In genomic region chr19:10724573-10725071, GRCh38 we compare ENCODE assay signal across 14 cellular contexts. TPM values are rescaled to one million over a fixed set of nuclear protein-coding genes. Genes with fewer than 3 reads are reported as not detected.
DNase-seq lines count a peak whose midpoint lies in the region; ATAC-seq lines count a peak whose summit lies in the region.
"Had no signal": no experiment of that assay in that cellular context is flagged by ENCODE, and none has a peak within 500 bp of the region (broad histone marks: within the 10 kb centered on the region; RNA-seq: fewer than 3 reads in every experiment).

No MANE protein-coding gene starts in this region.

- H3K27me3 Mint-ChIP-seq in natural killer cell treated with Interleukin-12 subunit alpha and Interleukin-12 subunit beta and Interleukin-15 and Interleukin-18, amount 100 ng/mL, for 72 hours = no peaks in the 10 kb centered on the region

- H3K36me3 Mint-ChIP-seq in natural killer cell treated with Interleukin-12 subunit alpha and Interleukin-12 subunit beta and Interleukin-15 and Interleukin-18, amount 100 ng/mL, for 72 hours = peaks cover 5% of the 10 kb centered on the region

- peaks cover 50 to 52% of the 10 kb centered on the region in 2 donors for H3K4me1 Mint-ChIP-seq in natural killer cell treated with Interleukin-12 subunit alpha and Interleukin-12 subunit beta and Interleukin-15 and Interleukin-18, amount 100 ng/mL, for 72 hours (ENCODE audit: low read depth in 2 of 2)

- no peak overlapping the region for H3K4me3 Mint-ChIP-seq in natural killer cell treated with Interleukin-12 subunit alpha and Interleukin-12 subunit beta and Interleukin-15 and Interleukin-18, amount 100 ng/mL, for 72 hours
- H3K4me3 Mint-ChIP-seq: T-helper 2 cell treated with Interferon-gamma antibody and Interleukin-4, amounts not matched to agents 5 μg/mL and 100 μg/mL, for 36 hours had no signal

- H3K27ac Mint-ChIP-seq in natural killer cell treated with Interleukin-12 subunit alpha and Interleukin-12 subunit beta and Interleukin-15 and Interleukin-18, amount 100 ng/mL, for 72 hours = no peak overlapping the region
- H3K27ac Mint-ChIP-seq: T-helper 2 cell treated with Interferon-gamma antibody and Interleukin-4, amounts not matched to agents 5 μg/mL and 100 μg/mL, for 36 hours had no signal

- H3K9me3 Mint-ChIP-seq in natural killer cell treated with Interleukin-12 subunit alpha and Interleukin-12 subunit beta and Interleukin-15 and Interleukin-18, amount 100 ng/mL, for 72 hours = no peaks in the 10 kb centered on the region
- H3K9me3 Mint-ChIP-seq: T-helper 2 cell treated with Interferon-gamma antibody and Interleukin-4, amounts not matched to agents 5 μg/mL and 100 μg/mL, for 36 hours had no signal

- no peak for ATAC-seq in natural killer cell treated with Interleukin-12 subunit alpha and Interleukin-12 subunit beta and Interleukin-15 and Interleukin-18, amount 100 ng/mL, for 72 hours
- ATAC-seq in HG03565 (IDR thresholded peaks at IDR 0.05; ENCODE audit: unreplicated experiment) (no peak), GM18909 (IDR thresholded peaks at IDR 0.05; ENCODE audit: poor library complexity, unreplicated experiment) (no peak)
- ATAC-seq: foreskin keratinocyte, left colon had no signal

- DNase-seq in AG08396 (ENCODE audit: low spot score) (peak; percentile 28), GM04503 (ENCODE audit: low read depth) (peak; percentile 30), dedifferentiated amniotic fluid mesenchymal stem cell (ENCODE audit: extremely low spot score) (peak; percentile 64), foreskin melanocyte (no peak)
- peak; percentile 44 for DNase-seq in natural killer cell treated with Interleukin-12 subunit alpha and Interleukin-12 subunit beta and Interleukin-15 and Interleukin-18, amount 100 ng/mL, for 72 hours (ENCODE audit: low spot score)
- DNase-seq in activated effector memory CD4-positive, alpha-beta T cell treated with anti-CD3 and anti-CD28 coated beads, Interleukin-2, amount 50 U/mL, for 16 hours = no peak
- DNase-seq: central memory CD4-positive, alpha-beta T cell; foreskin keratinocyte; left colon; MG63; stimulated activated CD4-positive, alpha-beta T cell treated with anti-CD3 and anti-CD28 coated beads, Interleukin-15, amount 100 ng/mL, for 24 hours had no signal

RNA-seq across cellular contexts. Expression of gene DNM2, which starts 6.7 kb away (rescaled TPM):
- 100 to 1,000 TPM; 403 to 422 TPM for total RNA-seq in natural killer cell treated with Interleukin-12 subunit alpha and Interleukin-12 subunit beta and Interleukin-15 and Interleukin-18, amount 100 ng/mL, for 72 hours

RNA-seq across cellular contexts. Expression of gene QTRT1, which starts 23.4 kb away (rescaled TPM):
- total RNA-seq in natural killer cell treated with Interleukin-12 subunit alpha and Interleukin-12 subunit beta and Interleukin-15 and Interleukin-18, amount 100 ng/mL, for 72 hours = 100 to 1,000 TPM in 1 of 2 donors, 10 to 100 TPM in 1; 32.0 to 110 TPM

Comparison
In these comparisons a context has a peak if more than half of its experiments do, and no peak if none do; other contexts are left out.
1. DNase-seq: peak in AG08396 (single experiment), GM04503 (single experiment), dedifferentiated amniotic fluid mesenchymal stem cell (single experiment) and natural killer cell treated with Interleukin-12 subunit alpha and Interleukin-12 subunit beta and Interleukin-15 and Interleukin-18, amount 100 ng/mL, for 72 hours (single experiment); none in activated effector memory CD4-positive, alpha-beta T cell treated with anti-CD3 and anti-CD28 coated beads, Interleukin-2, amount 50 U/mL, for 16 hours (single experiment) and foreskin melanocyte (single experiment).